In genomic region chr9:38435526-38435925, GRCh38 we compare ENCODE assay signal across 14 cellular contexts. TPM values are rescaled to one million over a fixed set of nuclear protein-coding genes. Genes with fewer than 3 reads are reported as not detected.
"Had no signal": no experiment of that assay in that cellular context is flagged by ENCODE, and none has a peak within 500 bp of the region (broad histone marks: within the 10 kb centered on the region; RNA-seq: fewer than 3 reads in every experiment).

No MANE protein-coding gene starts in this region.

- H3K4me3 Mint-ChIP-seq: activated naive CD4-positive, alpha-beta T cell treated with anti-CD3 and anti-CD28 coated beads, Interleukin-2, amount 50 U/mL, for 24 hours; effector memory CD8-positive, alpha-beta T cell; neural crest cell; stimulated activated naive CD8-positive, alpha-beta T cell treated with anti-CD3 and anti-CD28 coated beads, Interleukin-15, amount 100 ng/mL, for 72 hours; T-helper 17 cell had no signal

- H3K36me3 Mint-ChIP-seq: activated naive CD4-positive, alpha-beta T cell treated with anti-CD3 and anti-CD28 coated beads, Interleukin-2, amount 50 U/mL, for 24 hours had no signal

- H3K4me1 ChIP-seq: adrenal gland had no signal

- H3K9me3 ChIP-seq: adrenal gland, upper lobe of left lung had no signal

- H3K36me3 ChIP-seq: adrenal gland, upper lobe of left lung had no signal

- H3K27ac Mint-ChIP-seq: activated naive CD4-positive, alpha-beta T cell treated with anti-CD3 and anti-CD28 coated beads, Interleukin-2, amount 50 U/mL, for 24 hours; effector memory CD8-positive, alpha-beta T cell; progenitor cell of endocrine pancreas; stimulated activated naive CD8-positive, alpha-beta T cell treated with anti-CD3 and anti-CD28 coated beads, Interleukin-15, amount 100 ng/mL, for 72 hours; T-helper 17 cell had no signal

- H3K27me3 Mint-ChIP-seq: activated naive CD4-positive, alpha-beta T cell treated with anti-CD3 and anti-CD28 coated beads, Interleukin-2, amount 50 U/mL, for 24 hours had no signal

- H3K4me1 Mint-ChIP-seq: stimulated activated naive CD8-positive, alpha-beta T cell treated with anti-CD3 and anti-CD28 coated beads, Interleukin-15, amount 100 ng/mL, for 72 hours had no signal

- DNase-seq: activated CD4-positive, alpha-beta T cell treated with anti-CD3 and anti-CD28 coated beads, Interleukin-2, amount 50 U/mL, for 4 hours; activated gamma-delta T cell; adrenal gland; effector memory CD8-positive, alpha-beta T cell; glutamatergic neuron; left ventricle myocardium superior; stimulated activated CD4-positive, alpha-beta T cell treated with anti-CD3 and anti-CD28 coated beads, Interleukin-4, amount 100 ng/mL, for 1 hour; stimulated activated naive CD8-positive, alpha-beta T cell treated with anti-CD3 and anti-CD28 coated beads, Interleukin-15, amount 100 ng/mL, for 72 hours; T-helper 17 cell; upper lobe of left lung had no signal

- H3K27ac ChIP-seq: adrenal gland, skin epidermis, upper lobe of left lung had no signal

- ATAC-seq: effector memory CD8-positive, alpha-beta T cell; left ventricle myocardium superior; stimulated activated naive CD8-positive, alpha-beta T cell treated with anti-CD3 and anti-CD28 coated beads, Interleukin-15, amount 100 ng/mL, for 72 hours; T-helper 17 cell had no signal

- H3K27me3 ChIP-seq: adrenal gland, upper lobe of left lung had no signal

- H3K4me3 ChIP-seq: adrenal gland, skin epidermis, upper lobe of left lung had no signal

- H3K9me3 Mint-ChIP-seq: activated naive CD4-positive, alpha-beta T cell treated with anti-CD3 and anti-CD28 coated beads, Interleukin-2, amount 50 U/mL, for 24 hours; effector memory CD8-positive, alpha-beta T cell; neural crest cell; stimulated activated naive CD8-positive, alpha-beta T cell treated with anti-CD3 and anti-CD28 coated beads, Interleukin-15, amount 100 ng/mL, for 72 hours had no signal

RNA-seq across cellular contexts. Expression of gene IGFBPL1, which starts 11.3 kb away (rescaled TPM):
- total RNA-seq: left ventricle myocardium superior, T-helper 17 cell had no signal
